Comparison of ENCODE assay signal across 21 cellular contexts in genomic region chr18:50947899-50948298, GRCh38. TPM values are rescaled to one million over a fixed set of nuclear protein-coding genes. Genes with fewer than 3 reads are reported as not detected.
DNase-seq lines count a peak whose midpoint lies in the region; ATAC-seq, FAIRE-seq and TF ChIP-seq lines count a peak whose summit lies in the region.
"Had no signal": no experiment of that assay in that cellular context is flagged by ENCODE, and none has a peak within 500 bp of the region (broad histone marks: within the 10 kb centered on the region; RNA-seq: fewer than 3 reads in every experiment).

No MANE protein-coding gene starts in this region.

- FAIRE-seq in A549 (lab: Jason Lieb, UNC), result no peak

- no peak overlapping the region for H3K27ac Mint-ChIP-seq in activated T-helper 17 cell treated with anti-CD3 and anti-CD28 coated beads, Interleukin-2, amount 50 U/mL, for 72 hours
- H3K27ac Mint-ChIP-seq: CD4-positive, alpha-beta T cell; stimulated activated naive CD8-positive, alpha-beta T cell treated with anti-CD3 and anti-CD28 coated beads, Interleukin-15, Interleukin-2, amounts not matched to agents 100 ng/mL and 50 ng/mL, for 24 hours had no signal

- H3K9me3 ChIP-seq in A549, result no peaks in the 10 kb centered on the region
- no peaks in the 10 kb centered on the region for H3K9me3 ChIP-seq in gastroesophageal sphincter
- H3K9me3 ChIP-seq in right atrium auricular region, result no peaks in the 10 kb centered on the region

- no peaks in the 10 kb centered on the region for H3K9me3 Mint-ChIP-seq in activated T-helper 17 cell treated with anti-CD3 and anti-CD28 coated beads, Interleukin-2, amount 50 U/mL, for 72 hours
- H3K9me3 Mint-ChIP-seq: CD4-positive, alpha-beta T cell; stimulated activated naive CD8-positive, alpha-beta T cell treated with anti-CD3 and anti-CD28 coated beads, Interleukin-15, Interleukin-2, amounts not matched to agents 100 ng/mL and 50 ng/mL, for 24 hours had no signal

- no peak overlapping the region for H3K27ac ChIP-seq in A549
- no peak overlapping the region for H3K27ac ChIP-seq in gastroesophageal sphincter
- no peak overlapping the region for H3K27ac ChIP-seq in right atrium auricular region
- H3K27ac ChIP-seq: PC-9 had no signal

- no peaks in the 10 kb centered on the region for H3K27me3 Mint-ChIP-seq in activated T-helper 17 cell treated with anti-CD3 and anti-CD28 coated beads, Interleukin-2, amount 50 U/mL, for 72 hours
- H3K27me3 Mint-ChIP-seq: CD4-positive, alpha-beta T cell; stimulated activated naive CD8-positive, alpha-beta T cell treated with anti-CD3 and anti-CD28 coated beads, Interleukin-15, Interleukin-2, amounts not matched to agents 100 ng/mL and 50 ng/mL, for 24 hours had no signal

- CTCF ChIA-PET in A549 (lab: Yijun Ruan, JAX), result interaction anchor here (0.6 to 0.7 kb wide), 2 partner anchors 9 to 85 kb away, joined by 3 to 4 read pairs; no protein-coding TSS in a partner anchor

- H3K4me1 ChIP-seq in A549 (no peaks in the 10 kb centered on the region), gastroesophageal sphincter (no peaks in the 10 kb centered on the region), right atrium auricular region (no peaks in the 10 kb centered on the region)

- no peaks in the 10 kb centered on the region for H3K4me1 Mint-ChIP-seq in activated T-helper 17 cell treated with anti-CD3 and anti-CD28 coated beads, Interleukin-2, amount 50 U/mL, for 72 hours

- H3K4me3 Mint-ChIP-seq in activated T-helper 17 cell treated with anti-CD3 and anti-CD28 coated beads, Interleukin-2, amount 50 U/mL, for 72 hours, result no peak overlapping the region
- H3K4me3 Mint-ChIP-seq: CD4-positive, alpha-beta T cell; stimulated activated naive CD8-positive, alpha-beta T cell treated with anti-CD3 and anti-CD28 coated beads, Interleukin-15, Interleukin-2, amounts not matched to agents 100 ng/mL and 50 ng/mL, for 24 hours had no signal

- no peak for TF ChIP-seq CTCF in A549 (IDR thresholded peaks at IDR 0.05)
- no peak for TF ChIP-seq CTCF in fibroblast of pulmonary artery (IDR thresholded peaks at IDR 0.05; ENCODE audit: low read length, missing control alignments)
- TF ChIP-seq CTCF in gastroesophageal sphincter (IDR thresholded peaks at IDR 0.05), result no peak
- no peak for TF ChIP-seq CTCF in right atrium auricular region (IDR thresholded peaks at IDR 0.05)

- no peak overlapping the region for H3K4me3 ChIP-seq in A549
- no peak overlapping the region for H3K4me3 ChIP-seq in fibroblast of pulmonary artery (replicated peaks; ENCODE audit: low read depth, low read length)
- H3K4me3 ChIP-seq in gastroesophageal sphincter, result no peak overlapping the region
- H3K4me3 ChIP-seq in right atrium auricular region, result no peak overlapping the region
- H3K4me3 ChIP-seq: PC-9 had no signal

- H3K27me3 ChIP-seq in gastroesophageal sphincter, result no peaks in the 10 kb centered on the region
- H3K27me3 ChIP-seq in right atrium auricular region, result no peaks in the 10 kb centered on the region

- H3K4me2 ChIP-seq in A549, result no peak overlapping the region
- H3K4me2 ChIP-seq: PC-9 had no signal

- WGBS in A549 (ENCODE audit: missing lambda C conversion rate), result 60% methylated on average over 1 of the region's 1 CpG
- WGBS in gastroesophageal sphincter (ENCODE audit: low coverage in 1 of 2), 2 donors, result 30 to 44% methylated on average over 1 of the region's 1 CpG

- TF ChIP-seq EP300 in A549 (IDR thresholded peaks at IDR 0.05) (no peak), gastroesophageal sphincter (IDR thresholded peaks at IDR 0.05) (no peak)

- H3K36me3 ChIP-seq in gastroesophageal sphincter (peaks cover 0 to 29% of the 10 kb centered on the region in 2 donors), right atrium auricular region (peaks cover 6% of the 10 kb centered on the region)

- no peak for TF ChIP-seq RAD21 in A549 (conservative IDR thresholded peaks at IDR 0.05 in 1 of 2, IDR thresholded peaks at IDR 0.05 in 1 of 2)

- no peak for TF ChIP-seq POLR2A in A549 (IDR thresholded peaks at IDR 0.05; ENCODE audit: low read length)
- no peak for TF ChIP-seq POLR2A in gastroesophageal sphincter (IDR thresholded peaks at IDR 0.05)

- ATAC-seq in A549 (no peak), HG03175 (IDR thresholded peaks at IDR 0.05; ENCODE audit: unreplicated experiment) (no peak), gastroesophageal sphincter (no peak)
- peak; percentile 37 for ATAC-seq in activated T-helper 17 cell treated with anti-CD3 and anti-CD28 coated beads, Interleukin-2, amount 50 U/mL, for 72 hours (replicated peaks)
- ATAC-seq: HCT116, sciatic nerve had no signal

- peaks cover 44% of the 10 kb centered on the region for H3K36me3 Mint-ChIP-seq in activated T-helper 17 cell treated with anti-CD3 and anti-CD28 coated beads, Interleukin-2, amount 50 U/mL, for 72 hours (ENCODE audit: low read depth)

- DNase-seq in A549 (ENCODE audit: low read depth in 1 of 2, low spot score in 1 of 2) (no peak), HCEC 1CT (peak; percentile 66), fibroblast of pulmonary artery (ENCODE audit: low read depth) (peak; percentile 35), SHP77 (lab: John Stamatoyannopoulos, UW) (no peak), right atrium auricular region (ENCODE audit: low spot score) (no peak)
- DNase-seq: ACHN; activated CD4-positive, alpha-beta T cell treated with anti-CD3 and anti-CD28 coated beads for 48 hours; activated CD8-positive, alpha-beta memory T cell treated with anti-CD3 and anti-CD28 coated beads, Interleukin-2, amount 50 U/mL, for 48 hours; activated gamma-delta T cell; CD4-positive, alpha-beta T cell; DND-41; glutamatergic neuron; nucleus accumbens; PC-9; trophoblast cell had no signal

- POLR2A ChIA-PET in A549 (lab: Yijun Ruan, JAX), result no interaction called here

TF ChIP-seq in A549, 52 proteins besides CTCF, POLR2A, EP300 and RAD21:
- TF ChIP-seq SMC3 (IDR thresholded peaks at IDR 0.05) (no peak), USF2 (IDR thresholded peaks at IDR 0.05) (peak; percentile 57; the same call in 1 of the 2 replicates), FOSL2 (IDR thresholded peaks at IDR 0.05) (no peak), FOSL2 (CRISPR knock-in tag; IDR thresholded peaks at IDR 0.05) (peak; percentile 47; the same call in 1 of the 2 replicates)
TF ChIP-seq in A549: peak in this region for 2.

RNA-seq across cellular contexts. Expression of gene ELAC1, which starts 19.9 kb away (rescaled TPM):
- 6.0 and 6.6 TPM in 2 replicates for polyA plus RNA-seq in A549 (2011; rRNA removed)
- 3.4 and 3.7 TPM in 2 replicates for polyA plus RNA-seq in A549 (2012; cell fraction: cytosol; rRNA removed)
- 1.3 and 1.6 TPM in 2 replicates for polyA plus RNA-seq in A549 (2012; cell fraction: nucleus; rRNA removed)
- polyA plus RNA-seq in A549 (2017; fragmentation: RNase III; extraction: RNeasy Plus Mini Kit Qiagen cat#74134 plus additional on column Dnase treatment), result 3.9 to 5.0 TPM (median 4.2 TPM) in 3 replicates
- 3.3 and 3.8 TPM in 2 replicates for polyA minus RNA-seq in A549 (2011; rRNA and poly(A)+ RNA removed)
- 1 to 10 TPM; 1.1 to 3.5 TPM for total RNA-seq in activated T-helper 17 cell treated with anti-CD3 and anti-CD28 coated beads, Interleukin-2, amount 50 U/mL, for 72 hours
- total RNA-seq in gastroesophageal sphincter, result 10 to 100 TPM in 1 of 4 donors, 1 to 10 TPM in 3; 3.4 to 14.2 (median 5.0) TPM
- total RNA-seq in right atrium auricular region, result 1 to 10 TPM; 2.6 to 2.9 TPM

Comparison
In these comparisons a context has a peak if more than half of its experiments do, and no peak if none do; other contexts are left out.
1. DNase-seq: peak in HCEC 1CT (single experiment) and fibroblast of pulmonary artery (single experiment); none in A549 (0 of 2), SHP77 (0 of 2) and right atrium auricular region (single experiment).